In the genomic region with DNA sequence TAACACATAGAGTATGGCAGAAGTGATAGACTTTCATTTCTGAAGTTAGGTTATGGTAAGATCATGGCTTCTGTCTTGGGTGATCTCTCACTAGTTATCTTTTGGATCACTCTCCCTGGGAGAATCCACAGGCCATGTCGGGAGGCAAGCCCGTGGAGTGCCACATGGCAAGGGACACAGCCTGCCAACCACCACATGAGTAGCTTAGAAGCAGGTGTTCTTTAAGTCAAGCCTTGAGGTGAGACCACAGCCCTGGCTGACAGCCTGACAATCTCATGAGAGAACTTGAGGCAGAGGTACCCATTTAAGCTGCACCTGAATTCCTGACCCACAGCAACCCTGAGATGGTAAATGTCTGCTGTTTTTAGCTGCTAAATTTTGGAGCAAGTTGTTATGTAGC, we compare ENCODE assay signal across 24 cellular contexts.
"Had no signal": no experiment of that assay in that cellular context is flagged by ENCODE, and none has a peak within 500 bp of the region (broad histone marks: within the 10 kb centered on the region; RNA-seq: fewer than 3 reads in every experiment).

No MANE protein-coding gene starts in this region.

- H3K4me1 Mint-ChIP-seq: central memory CD8-positive, alpha-beta T cell had no signal

- H3K9me3 ChIP-seq: upper lobe of left lung, vagina had no signal

- H3K27me3 ChIP-seq: neural progenitor cell, upper lobe of left lung, vagina had no signal

- H3K9me3 Mint-ChIP-seq: activated CD8-positive, alpha-beta T cell treated with anti-CD3 and anti-CD28 coated beads for 36 hours; central memory CD8-positive, alpha-beta T cell had no signal

- H3K27ac ChIP-seq: neural progenitor cell, spleen, upper lobe of left lung, vagina had no signal

- FAIRE-seq: bronchial epithelial cell, frontal cortex, islet of Langerhans had no signal

- H3K4me1 ChIP-seq: spleen, upper lobe of left lung, vagina had no signal

- ATAC-seq: activated CD8-positive, alpha-beta T cell treated with anti-CD3 and anti-CD28 coated beads for 36 hours; left cardiac atrium; naive thymus-derived CD8-positive, alpha-beta T cell; right cardiac atrium; SK-N-SH treated with all-trans-retinoic acid at 6 μM for 48 hours had no signal

- H3K36me3 ChIP-seq: neural progenitor cell, spleen, upper lobe of left lung, vagina had no signal

- H3K27ac Mint-ChIP-seq: activated CD4-positive, alpha-beta T cell treated with anti-CD3 and anti-CD28 coated beads, Interleukin-2, amount 10 ng/mL, durations not matched to agents 7 days and 5 days; activated CD8-positive, alpha-beta T cell treated with anti-CD3 and anti-CD28 coated beads for 36 hours; activated naive CD4-positive, alpha-beta T cell treated with anti-CD3 and anti-CD28 coated beads, Interleukin-2, amount 10 ng/mL, durations not matched to agents 7 days and 5 days; mesothelial cell of epicardium; naive thymus-derived CD8-positive, alpha-beta T cell; neural progenitor cell had no signal

- H3K4me3 ChIP-seq: neural progenitor cell, spleen, upper lobe of left lung, vagina had no signal

- H3K4me3 Mint-ChIP-seq: activated CD4-positive, alpha-beta T cell treated with anti-CD3 and anti-CD28 coated beads, Interleukin-2, amount 10 ng/mL, durations not matched to agents 7 days and 5 days; activated CD8-positive, alpha-beta T cell treated with anti-CD3 and anti-CD28 coated beads for 36 hours; activated naive CD4-positive, alpha-beta T cell treated with anti-CD3 and anti-CD28 coated beads, Interleukin-2, amount 10 ng/mL, durations not matched to agents 7 days and 5 days; central memory CD8-positive, alpha-beta T cell; mesothelial cell of epicardium; naive thymus-derived CD8-positive, alpha-beta T cell; neural progenitor cell had no signal

- DNase-seq: activated CD4-positive, alpha-beta T cell treated with anti-CD3 and anti-CD28 coated beads, Interleukin-2, amount 10 ng/mL, durations not matched to agents 7 days and 5 days; activated CD4-positive, CD25-positive, alpha-beta regulatory T cell treated with anti-CD3 and anti-CD28 coated beads, Interleukin-2, amount 50 U/mL, for 72 hours; activated CD8-positive, alpha-beta T cell treated with anti-CD3 and anti-CD28 coated beads for 36 hours; activated naive CD4-positive, alpha-beta T cell treated with anti-CD3 and anti-CD28 coated beads, Interleukin-2, amount 10 ng/mL, durations not matched to agents 7 days and 5 days; activated T-cell treated with anti-CD3 and anti-CD28 coated beads, Interleukin-2, amount 50 U/mL, for 48 hours; anterior cingulate cortex; effector memory CD4-positive, alpha-beta T cell; glutamatergic neuron; left cardiac atrium; mammary epithelial cell; naive thymus-derived CD8-positive, alpha-beta T cell; right cardiac atrium; spleen; stimulated activated naive CD4-positive, alpha-beta T cell treated with Interleukin-2 at 50 U/mL for 16 hours; substantia nigra; upper lobe of left lung had no signal

- H3K9ac ChIP-seq: neural progenitor cell had no signal
